15 cellular contexts compared by ENCODE assay signal in genomic region chr2:58664523-58665155, GRCh38.
"Had no signal": no experiment of that assay in that cellular context is flagged by ENCODE, and none has a peak within 500 bp of the region (broad histone marks: within the 10 kb centered on the region; RNA-seq: fewer than 3 reads in every experiment).

No MANE protein-coding gene starts in this region.

- H3K36me3 ChIP-seq: esophagus muscularis mucosa, left lung, neutrophil, thoracic aorta had no signal

- H3K27me3 ChIP-seq: esophagus muscularis mucosa, left lung, neutrophil had no signal

- DNase-seq: activated CD4-positive, alpha-beta T cell treated with anti-CD3 and anti-CD28 coated beads for 1 hour; activated CD4-positive, alpha-beta T cell treated with anti-CD3 and anti-CD28 coated beads, Interleukin-2, amount 50 U/mL, for 48 hours; activated effector memory CD4-positive, alpha-beta T cell treated with Interleukin-2 at 50 U/mL for 16 hours; activated naive CD4-positive, alpha-beta T cell treated with anti-CD3 and anti-CD28 coated beads, Interleukin-2, amount 50 U/mL, for 16 hours; activated T-cell treated with anti-CD3 and anti-CD28 coated beads, Interleukin-2, amount 50 U/mL, for 4 hours; hippocampal formation; left lung; naive B cell had no signal

- H3K9ac ChIP-seq: parathyroid adenoma had no signal

- FAIRE-seq: astrocyte, endometrium, keratinocyte had no signal

- H3K4me3 ChIP-seq: esophagus muscularis mucosa, left lung, thoracic aorta had no signal

- H3K9me3 ChIP-seq: esophagus muscularis mucosa, neutrophil, thoracic aorta had no signal

- H2AFZ ChIP-seq: parathyroid adenoma had no signal

- H3K4me1 ChIP-seq: esophagus muscularis mucosa, left lung, parathyroid adenoma had no signal

- H3K27ac ChIP-seq: esophagus muscularis mucosa, left lung, neutrophil, parathyroid adenoma, thoracic aorta had no signal

- H3K79me2 ChIP-seq: parathyroid adenoma had no signal
